ENCODE assay signal across 8 cellular contexts in the genomic region with DNA sequence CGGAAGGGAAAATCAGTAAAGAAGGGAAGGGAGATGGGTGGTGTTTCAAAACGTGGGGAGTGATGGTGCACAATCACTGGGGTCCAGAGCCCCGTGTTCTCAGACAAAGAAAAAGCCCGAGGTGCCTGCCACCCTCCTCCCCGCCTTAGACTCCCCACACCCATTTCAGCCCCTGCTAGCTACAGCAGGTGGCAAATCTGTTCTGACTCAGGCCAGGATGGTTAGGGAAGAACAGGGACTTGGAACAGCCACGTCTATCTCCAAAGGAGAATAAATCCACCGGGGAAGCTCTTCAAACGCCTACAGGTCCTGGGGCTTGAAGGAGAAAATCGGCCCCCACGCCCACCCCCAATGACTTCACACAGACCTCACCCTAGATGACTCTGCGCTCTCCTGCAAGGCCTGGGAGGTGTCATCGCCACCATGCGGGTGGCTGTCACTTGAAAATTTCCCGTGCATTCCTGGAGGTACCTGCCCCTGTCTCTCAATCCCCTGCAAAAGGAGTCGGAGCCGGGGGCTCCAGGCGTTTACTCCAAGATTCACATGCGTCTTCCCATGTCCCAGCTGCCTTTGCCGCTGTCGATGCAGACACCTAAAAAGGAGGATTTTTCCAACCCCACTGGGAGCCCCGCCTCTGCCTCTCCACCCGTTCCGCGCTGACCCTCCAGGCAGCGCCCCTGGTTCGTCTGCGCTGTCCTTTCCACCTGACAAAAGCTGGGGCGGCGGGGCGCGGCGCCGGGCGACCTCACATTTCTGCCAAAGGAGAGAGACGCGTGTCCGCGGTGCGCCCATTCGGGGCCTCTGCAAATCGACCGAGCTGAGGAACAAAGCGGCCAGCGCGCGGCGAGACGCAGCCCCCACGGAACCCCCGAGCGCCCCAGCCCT. TPM values are rescaled to one million over a fixed set of nuclear protein-coding genes. Genes with fewer than 3 reads are reported as not detected.
DNase-seq lines count a peak whose midpoint lies in the region; ATAC-seq and TF ChIP-seq lines count a peak whose summit lies in the region.

No MANE protein-coding gene starts in this region.

- peaks cover 23% of the 10 kb centered on the region for H3K36me3 Mint-ChIP-seq in Calu3 (ENCODE audit: insufficient read depth, unreplicated experiment)
- no peaks in the 10 kb centered on the region for H3K36me3 Mint-ChIP-seq in effector memory CD8-positive, alpha-beta T cell (ENCODE audit: insufficient read depth)
- no peaks in the 10 kb centered on the region for H3K36me3 Mint-ChIP-seq in nephron progenitor cell (ENCODE audit: low read depth)

- no TSS peak for BruUV-seq in Calu3 (replicated peaks; lab: Mats Ljungman, UMichigan)

- peak overlapping the region; percentile 44 for H2AFZ ChIP-seq in MM.1S (ENCODE audit: low read length)

- peaks cover 5% of the 10 kb centered on the region for H3K9me3 Mint-ChIP-seq in Calu3 (ENCODE audit: low read depth, unreplicated experiment)
- peaks cover 4 to 11% of the 10 kb centered on the region in 2 donors for H3K9me3 Mint-ChIP-seq in effector memory CD8-positive, alpha-beta T cell
- peaks cover 17% of the 10 kb centered on the region for H3K9me3 Mint-ChIP-seq in nephron progenitor cell

- H3K27ac Mint-ChIP-seq in Calu3 (ENCODE audit: unreplicated experiment) = no peak overlapping the region
- H3K27ac Mint-ChIP-seq in effector memory CD8-positive, alpha-beta T cell = no peak overlapping the region
- H3K27ac Mint-ChIP-seq in nephron progenitor cell = no peak overlapping the region

- no peaks in the 10 kb centered on the region for H3K36me3 ChIP-seq in MM.1S (replicated peaks; ENCODE audit: insufficient read depth, low read length)

- H3K4me3 Mint-ChIP-seq in Calu3 (ENCODE audit: low read depth, unreplicated experiment) (peak overlapping the region; percentile 78), nephron progenitor cell (peak overlapping the region; percentile 88)
- peak overlapping the region; percentile 73 to 74 for H3K4me3 Mint-ChIP-seq in effector memory CD8-positive, alpha-beta T cell

- peak overlapping the region; percentile 78 for H3K4me3 ChIP-seq in MM.1S (ENCODE audit: low read length)

- peak; percentile 18 for DNase-seq in Calu3
- no peak for DNase-seq in MM.1S
- DNase-seq in effector memory CD8-positive, alpha-beta T cell = no peak
- peak; percentile 57 for DNase-seq in nephron progenitor cell
- DNase-seq in GDM1 (lab: John Stamatoyannopoulos, UW) = no peak

- H3K4me1 ChIP-seq in MM.1S (ENCODE audit: low read length) = peaks cover 5% of the 10 kb centered on the region; the same call in 1 of the 2 replicates

- peak overlapping the region; percentile 68; the same call in 1 of the 2 replicates for H3K9ac ChIP-seq in MM.1S (ENCODE audit: low read length)

- no peak for ATAC-seq in effector memory CD8-positive, alpha-beta T cell (replicated peaks)
- ATAC-seq in GM21526 (IDR thresholded peaks at IDR 0.05; ENCODE audit: low FRiP score, unreplicated experiment) (no peak), GM18519 (IDR thresholded peaks at IDR 0.05; ENCODE audit: low FRiP score, unreplicated experiment) (no peak), GM18502 (IDR thresholded peaks at IDR 0.05; ENCODE audit: poor library complexity, unreplicated experiment) (no peak)

- H3K4me1 Mint-ChIP-seq in Calu3 (ENCODE audit: low read depth, unreplicated experiment) (peaks cover 19% of the 10 kb centered on the region), nephron progenitor cell (peaks cover 33% of the 10 kb centered on the region)
- H3K4me1 Mint-ChIP-seq in effector memory CD8-positive, alpha-beta T cell (ENCODE audit: low read depth in 2 of 2) = peaks cover 5 to 11% of the 10 kb centered on the region in 2 donors

- H3K4me2 ChIP-seq in MM.1S (ENCODE audit: low read depth, low read length) = peak overlapping the region; percentile 68

- peaks cover 26% of the 10 kb centered on the region for H3K79me2 ChIP-seq in MM.1S (ENCODE audit: low read length)

- H3K9me3 ChIP-seq in MM.1S (replicated peaks; ENCODE audit: insufficient read depth, low read length) = no peaks in the 10 kb centered on the region

- no peaks in the 10 kb centered on the region for H3K27me3 ChIP-seq in MM.1S (replicated peaks; ENCODE audit: insufficient read depth, low read length)

- intact Hi-C loops in Calu3 (cut with micrococcal nuclease; ENCODE audit: unreplicated experiment) = no loop called here

- TF ChIP-seq CTCF in Calu3 (IDR thresholded peaks at IDR 0.05; ENCODE audit: unreplicated experiment) (no peak), MM.1S (IDR thresholded peaks at IDR 0.05; ENCODE audit: low read length) (no peak), nephron progenitor cell (IDR thresholded peaks at IDR 0.05) (no peak)

- no peak overlapping the region for H3K27ac ChIP-seq in MM.1S (ENCODE audit: low read length)

- H4K20me1 ChIP-seq in MM.1S (ENCODE audit: insufficient read depth, low read length) = no peaks in the 10 kb centered on the region

- no peaks in the 10 kb centered on the region for H3K9me2 ChIP-seq in MM.1S (replicated peaks; ENCODE audit: insufficient read depth, low read length)

- H3F3A ChIP-seq in MM.1S (ENCODE audit: insufficient read depth, low read length) = peaks cover 5% of the 10 kb centered on the region; the same call in 1 of the 2 replicates

- CTCF ChIA-PET in Calu3 (lab: Charles Lee) = interaction anchor here (0.5 to 0.6 kb wide), 3 partner anchors 33 to 1928 kb away, joined by 3 to 5 read pairs (median 3); no protein-coding TSS in a partner anchor

- H3K27me3 Mint-ChIP-seq in Calu3 (ENCODE audit: unreplicated experiment) = peaks cover 42% of the 10 kb centered on the region
- H3K27me3 Mint-ChIP-seq in effector memory CD8-positive, alpha-beta T cell = peaks cover 73 to 87% of the 10 kb centered on the region in 2 donors
- H3K27me3 Mint-ChIP-seq in nephron progenitor cell (ENCODE audit: low read depth, poor library complexity) = peaks cover 89% of the 10 kb centered on the region

RNA-seq across cellular contexts. Expression of a gene that starts 0.8 kb away (rescaled TPM):
- total RNA-seq in Calu3 (2022) = 4.7 and 5.3 TPM in 2 replicates

Comparison
In these comparisons a context has a peak if more than half of its experiments do, and no peak if none do; other contexts are left out.
1. DNase-seq: peak in Calu3 (single experiment) and nephron progenitor cell (single experiment); none in MM.1S (single experiment), effector memory CD8-positive, alpha-beta T cell (0 of 3) and GDM1 (single experiment).
2. Peak in every context shown above with its lines, with median percentiles within 50 percentile points of each other: H3K4me3 Mint-ChIP-seq.